In the genomic region with DNA sequence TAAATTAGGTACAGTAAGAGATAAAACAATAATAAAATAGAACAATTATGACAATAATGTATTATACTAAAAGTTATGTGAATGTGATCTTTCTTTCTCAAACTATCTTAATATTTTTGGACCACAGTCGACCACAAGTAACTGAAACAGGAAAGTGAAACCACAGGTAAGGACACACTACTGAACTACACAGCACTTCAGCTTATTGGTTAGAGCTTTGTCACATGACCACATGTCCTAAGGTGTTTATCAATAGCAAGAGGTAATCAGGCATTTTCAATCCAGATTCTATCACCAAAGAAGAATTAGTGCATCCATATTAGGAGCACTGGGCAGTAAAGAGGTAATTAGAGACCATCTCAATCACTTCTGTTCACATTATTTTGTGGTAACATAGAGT, we compare ENCODE assay signal across 18 cellular contexts.
"Had no signal": no experiment of that assay in that cellular context is flagged by ENCODE, and none has a peak within 500 bp of the region (broad histone marks: within the 10 kb centered on the region; RNA-seq: fewer than 3 reads in every experiment).

No MANE protein-coding gene starts in this region.

- H3K4me1 ChIP-seq: breast epithelium, tibial nerve, uterus had no signal

- DNase-seq: activated CD4-positive, CD25-positive, alpha-beta regulatory T cell treated with anti-CD3 and anti-CD28 coated beads, Interleukin-2, amount 50 U/mL, for 72 hours; activated naive CD4-positive, alpha-beta T cell treated with anti-CD3 and anti-CD28 coated beads for 36 hours; cerebellar nuclear complex; effector memory CD4-positive, alpha-beta T cell; head of caudate nucleus; mesenchymal stem cell; nucleus accumbens; posterior cingulate gyrus; retina; stimulated activated CD4-positive, alpha-beta T cell treated with anti-CD3 and anti-CD28 coated beads, Interleukin-12 subunit alpha, Interleukin-12 subunit beta, amount 100 ng/mL, for 4 hours; stimulated activated CD4-positive, alpha-beta T cell treated with anti-CD3 and anti-CD28 coated beads, Interleukin-2, amount 100 ng/mL, for 24 hours; uterus had no signal

- H3K4me3 Mint-ChIP-seq: activated naive CD4-positive, alpha-beta T cell treated with anti-CD3 and anti-CD28 coated beads for 36 hours; activated T-helper 17 cell treated with anti-CD3 and anti-CD28 coated beads, Interleukin-2, amount 50 U/mL, for 72 hours; nephron; stimulated activated effector memory CD8-positive, alpha-beta T cell treated with anti-CD3 and anti-CD28 coated beads, Interleukin-12 subunit alpha, Interleukin-12 subunit beta, amount 100 ng/mL, for 72 hours had no signal

- H3K27me3 Mint-ChIP-seq: activated T-helper 17 cell treated with anti-CD3 and anti-CD28 coated beads, Interleukin-2, amount 50 U/mL, for 72 hours had no signal

- H3K4me3 ChIP-seq: ascending aorta, breast epithelium, tibial nerve, uterus had no signal

- H3K27me3 ChIP-seq: ascending aorta, breast epithelium, tibial nerve, uterus had no signal

- H3K36me3 ChIP-seq: ascending aorta, breast epithelium, tibial nerve, uterus had no signal

- H3K27ac ChIP-seq: ascending aorta, breast epithelium, tibial nerve, uterus had no signal

- H3K4me1 Mint-ChIP-seq: activated T-helper 17 cell treated with anti-CD3 and anti-CD28 coated beads, Interleukin-2, amount 50 U/mL, for 72 hours; stimulated activated effector memory CD8-positive, alpha-beta T cell treated with anti-CD3 and anti-CD28 coated beads, Interleukin-12 subunit alpha, Interleukin-12 subunit beta, amount 100 ng/mL, for 72 hours had no signal

- H3K27ac Mint-ChIP-seq: activated naive CD4-positive, alpha-beta T cell treated with anti-CD3 and anti-CD28 coated beads for 36 hours; activated T-helper 17 cell treated with anti-CD3 and anti-CD28 coated beads, Interleukin-2, amount 50 U/mL, for 72 hours; nephron; stimulated activated effector memory CD8-positive, alpha-beta T cell treated with anti-CD3 and anti-CD28 coated beads, Interleukin-12 subunit alpha, Interleukin-12 subunit beta, amount 100 ng/mL, for 72 hours had no signal

- H3K9me3 Mint-ChIP-seq: activated naive CD4-positive, alpha-beta T cell treated with anti-CD3 and anti-CD28 coated beads for 36 hours; activated T-helper 17 cell treated with anti-CD3 and anti-CD28 coated beads, Interleukin-2, amount 50 U/mL, for 72 hours; nephron; stimulated activated effector memory CD8-positive, alpha-beta T cell treated with anti-CD3 and anti-CD28 coated beads, Interleukin-12 subunit alpha, Interleukin-12 subunit beta, amount 100 ng/mL, for 72 hours had no signal

- H3K9me3 ChIP-seq: ascending aorta, breast epithelium, tibial nerve, uterus had no signal

- H3K36me3 Mint-ChIP-seq: stimulated activated effector memory CD8-positive, alpha-beta T cell treated with anti-CD3 and anti-CD28 coated beads, Interleukin-12 subunit alpha, Interleukin-12 subunit beta, amount 100 ng/mL, for 72 hours had no signal
